In genomic region chr5:139775872-139776271, GRCh38 we compare ENCODE assay signal across 11 cellular contexts. TPM values are rescaled to one million over a fixed set of nuclear protein-coding genes. Genes with fewer than 3 reads are reported as not detected.
"Had no signal": no experiment of that assay in that cellular context is flagged by ENCODE, and none has a peak within 500 bp of the region (broad histone marks: within the 10 kb centered on the region; RNA-seq: fewer than 3 reads in every experiment).

No MANE protein-coding gene starts in this region.

- H3K27ac Mint-ChIP-seq: activated naive CD8-positive, alpha-beta T cell treated with anti-CD3 and anti-CD28 coated beads, Interleukin-2, amount 10 ng/mL, durations not matched to agents 7 days and 5 days; activated T-cell treated with anti-CD3 and anti-CD28 coated beads, Interleukin-2, amount 50 U/mL, for 72 hours; T-helper 17 cell had no signal

- H3K36me3 ChIP-seq: adrenal gland, breast epithelium, MG63, SJSA1 had no signal

- H3K36me3 Mint-ChIP-seq: activated naive CD8-positive, alpha-beta T cell treated with anti-CD3 and anti-CD28 coated beads, Interleukin-2, amount 10 ng/mL, durations not matched to agents 7 days and 5 days had no signal

- H3K4me3 Mint-ChIP-seq: activated CD4-positive, alpha-beta T cell treated with anti-CD3 and anti-CD28 coated beads for 36 hours; activated naive CD8-positive, alpha-beta T cell treated with anti-CD3 and anti-CD28 coated beads, Interleukin-2, amount 10 ng/mL, durations not matched to agents 7 days and 5 days; T-helper 17 cell had no signal

- DNase-seq: NCI-H526 treated with DMSO at 0.1 percent for 48 hours had no signal

- H3K4me1 ChIP-seq: breast epithelium had no signal

- H3K4me3 ChIP-seq: adrenal gland, MG63, SJSA1 had no signal

- H3K9me3 Mint-ChIP-seq: activated CD8-positive, alpha-beta T cell treated with anti-CD3 and anti-CD28 coated beads for 36 hours; activated naive CD8-positive, alpha-beta T cell treated with anti-CD3 and anti-CD28 coated beads, Interleukin-2, amount 10 ng/mL, durations not matched to agents 7 days and 5 days; activated T-cell treated with anti-CD3 and anti-CD28 coated beads, Interleukin-2, amount 50 U/mL, for 72 hours had no signal

- H3K27ac ChIP-seq: adrenal gland, breast epithelium, SJSA1, VCaP had no signal

- H3K9me3 ChIP-seq: adrenal gland, breast epithelium, MG63, SJSA1 had no signal

- H3K27me3 ChIP-seq: adrenal gland, breast epithelium, MG63 had no signal

RNA-seq across cellular contexts. Expression of gene PSD2, which starts 19.7 kb away (rescaled TPM):
- total RNA-seq: activated CD4-positive, alpha-beta T cell treated with anti-CD3 and anti-CD28 coated beads for 36 hours; activated T-cell treated with anti-CD3 and anti-CD28 coated beads, Interleukin-2, amount 50 U/mL, for 72 hours had no signal
